9 cellular contexts compared by ENCODE assay signal in genomic region chr5:142053434-142054253, GRCh38. TPM values are rescaled to one million over a fixed set of nuclear protein-coding genes. Genes with fewer than 3 reads are reported as not detected.
A peak's percentile ranks its signal among the peaks of the same experiment; 100 is the strongest.
DNase-seq lines count a peak whose midpoint lies in the region; ATAC-seq, FAIRE-seq and TF ChIP-seq lines count a peak whose summit lies in the region.
"Had no signal": no experiment of that assay in that cellular context is flagged by ENCODE, and none has a peak within 500 bp of the region (broad histone marks: within the 10 kb centered on the region; RNA-seq: fewer than 3 reads in every experiment).

No MANE protein-coding gene starts in this region.

- no peaks in the 10 kb centered on the region for H4K20me1 ChIP-seq in astrocyte (ENCODE audit: insufficient read depth, low read length)

- 24 to 32% methylated on average over 4 of the region's 4 CpGs for WGBS in lower leg skin, 2 donors

- peak; percentile 88 for FAIRE-seq in astrocyte (lab: Jason Lieb, UNC)

- no peaks in the 10 kb centered on the region for H3K79me2 ChIP-seq in astrocyte (ENCODE audit: insufficient read depth, low read length)

- ATAC-seq in HG03095 (IDR thresholded peaks at IDR 0.05; ENCODE audit: unreplicated experiment), result no peak
- ATAC-seq in natural killer cell treated with Interleukin-12 subunit alpha and Interleukin-12 subunit beta and Interleukin-15 and Interleukin-18, amount 100 ng/mL, for 72 hours, result no peak
- no peak for ATAC-seq in HG03045 (IDR thresholded peaks at IDR 0.05; ENCODE audit: unreplicated experiment)

- no peak overlapping the region for H3K9ac ChIP-seq in astrocyte (ENCODE audit: low read length)

- H3K27me3 ChIP-seq in A673 (replicated peaks; ENCODE audit: insufficient read depth, low read depth, low read length, poor library complexity) (no peaks in the 10 kb centered on the region), astrocyte (ENCODE audit: insufficient read depth, low read length) (no peaks in the 10 kb centered on the region)

- no peak overlapping the region for H3K4me3 Mint-ChIP-seq in astrocyte (ENCODE audit: unreplicated experiment)
- H3K4me3 Mint-ChIP-seq in natural killer cell treated with Interleukin-12 subunit alpha and Interleukin-12 subunit beta and Interleukin-15 and Interleukin-18, amount 100 ng/mL, for 72 hours, result no peak overlapping the region
- H3K4me3 Mint-ChIP-seq: neural crest cell had no signal

- POLR2A ChIA-PET in A673 (lab: Charles Lee; ENCODE audit: low non-redundant PET), result interaction anchor here (0.6 to 1.1 kb wide), 2 partner anchors 10 to 657 kb away, joined by 3 to 11 read pairs; no protein-coding TSS in a partner anchor

- H3K36me3 ChIP-seq in A673 (ENCODE audit: insufficient read depth, low read length, poor library complexity, severe bottlenecking), result no peaks in the 10 kb centered on the region
- no peaks in the 10 kb centered on the region for H3K36me3 ChIP-seq in astrocyte (ENCODE audit: insufficient read depth, low read length)

- no peak overlapping the region for H2AFZ ChIP-seq in astrocyte (ENCODE audit: low read depth, low read length)

- intact Hi-C loops in A673 (cut with micrococcal nuclease; ENCODE audit: unreplicated experiment) (no loop called here), lower leg skin (cut with DNase I; ENCODE audit: low total_unique reads) (no loop called here)

- DNase-seq in A673 (ENCODE audit: low spot score) (peak; percentile 98), HT1080 (ENCODE audit: low read depth) (peak; percentile 54), astrocyte (ENCODE audit: low read depth) (peak; percentile 36), lower leg skin (ENCODE audit: low spot score in 2 of 2) (peak; percentile 64 to 65), NCI-H748 (lab: John Stamatoyannopoulos, UW; ENCODE audit: unreplicated experiment) (no peak)
- DNase-seq in natural killer cell treated with Interleukin-12 subunit alpha and Interleukin-12 subunit beta and Interleukin-15 and Interleukin-18, amount 100 ng/mL, for 72 hours (ENCODE audit: low spot score), result no peak

- BruUV-seq in A673 (replicated peaks; lab: Mats Ljungman, UMichigan), result no TSS peak

- TF ChIP-seq CTCF in A673 (conservative IDR thresholded peaks at IDR 0.05; ENCODE audit: low read depth, low read length) (no peak), astrocyte (IDR thresholded peaks at IDR 0.05; ENCODE audit: insufficient read depth, low read depth, low read length) (no peak), lower leg skin (IDR thresholded peaks at IDR 0.05) (no peak)

- peaks cover 6% of the 10 kb centered on the region for H3K27me3 Mint-ChIP-seq in astrocyte (ENCODE audit: low read depth, unreplicated experiment)
- peaks cover 0 to 5% of the 10 kb centered on the region in 2 donors for H3K27me3 Mint-ChIP-seq in natural killer cell treated with Interleukin-12 subunit alpha and Interleukin-12 subunit beta and Interleukin-15 and Interleukin-18, amount 100 ng/mL, for 72 hours

- H3K36me3 Mint-ChIP-seq in astrocyte (ENCODE audit: low read depth, unreplicated experiment), result no peaks in the 10 kb centered on the region
- no peaks in the 10 kb centered on the region for H3K36me3 Mint-ChIP-seq in natural killer cell treated with Interleukin-12 subunit alpha and Interleukin-12 subunit beta and Interleukin-15 and Interleukin-18, amount 100 ng/mL, for 72 hours

- peaks cover 55% of the 10 kb centered on the region for H3K4me1 ChIP-seq in A673 (ENCODE audit: insufficient read depth, low read length, poor library complexity, severe bottlenecking)
- H3K4me1 ChIP-seq in astrocyte (ENCODE audit: insufficient read depth, low read length), result peaks cover 9% of the 10 kb centered on the region

- H3K4me1 Mint-ChIP-seq in astrocyte (ENCODE audit: low read depth, unreplicated experiment), result peaks cover 11% of the 10 kb centered on the region
- peaks cover 0 to 6% of the 10 kb centered on the region in 2 donors for H3K4me1 Mint-ChIP-seq in natural killer cell treated with Interleukin-12 subunit alpha and Interleukin-12 subunit beta and Interleukin-15 and Interleukin-18, amount 100 ng/mL, for 72 hours (ENCODE audit: low read depth in 2 of 2)

- H3K9me3 Mint-ChIP-seq in astrocyte (ENCODE audit: unreplicated experiment), result no peaks in the 10 kb centered on the region
- H3K9me3 Mint-ChIP-seq in natural killer cell treated with Interleukin-12 subunit alpha and Interleukin-12 subunit beta and Interleukin-15 and Interleukin-18, amount 100 ng/mL, for 72 hours, result no peaks in the 10 kb centered on the region
- H3K9me3 Mint-ChIP-seq: neural crest cell had no signal

- CTCF ChIA-PET in A673 (lab: Charles Lee), result interaction anchor here (0.6 to 0.9 kb wide), 3 partner anchors 24 to 145 kb away, joined by 3 to 6 read pairs (median 3); no protein-coding TSS in a partner anchor

- no peak overlapping the region for H3K27ac Mint-ChIP-seq in astrocyte (ENCODE audit: unreplicated experiment)
- no peak overlapping the region for H3K27ac Mint-ChIP-seq in natural killer cell treated with Interleukin-12 subunit alpha and Interleukin-12 subunit beta and Interleukin-15 and Interleukin-18, amount 100 ng/mL, for 72 hours

- H3K27ac ChIP-seq in A673 (ENCODE audit: low read depth, low read length, poor library complexity, severe bottlenecking), result peak overlapping the region; percentile 83
- H3K27ac ChIP-seq in astrocyte (ENCODE audit: low read depth, low read length), result no peak overlapping the region

- TF ChIP-seq POLR2A in lower leg skin (IDR thresholded peaks at IDR 0.05), result no peak

- H3K4me3 ChIP-seq in A673 (ENCODE audit: low read depth, low read length, poor library complexity, severe bottlenecking), result no peak overlapping the region
- H3K4me3 ChIP-seq in astrocyte (ENCODE audit: insufficient read depth, low read depth, low read length), result no peak overlapping the region
- no peak overlapping the region for H3K4me3 ChIP-seq in lower leg skin (ENCODE audit: low read depth, poor library complexity, severe bottlenecking)

- H3K9me3 ChIP-seq in A673 (ENCODE audit: low read depth, low read length, poor library complexity, severe bottlenecking), result no peaks in the 10 kb centered on the region
- H3K9me3 ChIP-seq in astrocyte (ENCODE audit: insufficient read depth, low read depth, low read length), result no peaks in the 10 kb centered on the region

- peak overlapping the region; percentile 58 for H3K4me2 ChIP-seq in astrocyte (ENCODE audit: low read length)

RNA-seq across cellular contexts. Expression of gene GNPDA1, which starts 40.8 kb away (rescaled TPM):
- 46.7 and 52.4 TPM in 2 replicates for total RNA-seq in A673 (2021)
- 77.4 and 93.7 TPM in 2 replicates for total RNA-seq in HT1080 (2014; rRNA removed; shearing (Covaris generic))
- 55.4 and 63.7 TPM in 2 replicates for polyA plus RNA-seq in HT1080 (2015; cell fraction: cytosol; rRNA removed)
- 53.4 and 80.3 TPM in 2 replicates for polyA plus RNA-seq in HT1080 (2015; cell fraction: nucleus; rRNA removed)
- 23.1 and 30.7 TPM in 2 replicates for total RNA-seq in astrocyte
- 10 to 100 TPM; 16.9 to 40.7 (median 30.6) TPM for total RNA-seq in lower leg skin
- 1 to 10 TPM; 9.0 to 9.6 TPM for total RNA-seq in natural killer cell treated with Interleukin-12 subunit alpha and Interleukin-12 subunit beta and Interleukin-15 and Interleukin-18, amount 100 ng/mL, for 72 hours

RNA-seq across cellular contexts. Expression of gene NDFIP1, which starts 54.9 kb away (rescaled TPM):
- total RNA-seq in A673 (2021), result 47.6 and 49.3 TPM in 2 replicates
- total RNA-seq in HT1080 (2014; rRNA removed; shearing (Covaris generic)), result 45.7 and 72.5 TPM in 2 replicates
- 50.2 and 57.5 TPM in 2 replicates for polyA plus RNA-seq in HT1080 (2015; cell fraction: cytosol; rRNA removed)
- 30.7 and 37.7 TPM in 2 replicates for polyA plus RNA-seq in HT1080 (2015; cell fraction: nucleus; rRNA removed)
- 56.8 and 57.6 TPM in 2 replicates for total RNA-seq in astrocyte
- total RNA-seq in lower leg skin, result 10 to 100 TPM; 25.8 to 83.9 (median 56.6) TPM
- 10 to 100 TPM; 24.2 to 24.4 TPM for total RNA-seq in natural killer cell treated with Interleukin-12 subunit alpha and Interleukin-12 subunit beta and Interleukin-15 and Interleukin-18, amount 100 ng/mL, for 72 hours

Comparison
In these comparisons a context has a peak if more than half of its experiments do, and no peak if none do; other contexts are left out.
1. DNase-seq: peak in A673 (single experiment), HT1080 (single experiment), astrocyte (single experiment) and lower leg skin (2 of 2); none in natural killer cell treated with Interleukin-12 subunit alpha and Interleukin-12 subunit beta and Interleukin-15 and Interleukin-18, amount 100 ng/mL, for 72 hours (single experiment) and NCI-H748 (single experiment).